ENCODE assay signal across 17 cellular contexts in genomic region chr2:112916145-112916571, GRCh38. TPM values are rescaled to one million over a fixed set of nuclear protein-coding genes. Genes with fewer than 3 reads are reported as not detected.
DNase-seq lines count a peak whose midpoint lies in the region; ATAC-seq, FAIRE-seq and TF ChIP-seq lines count a peak whose summit lies in the region.
"Had no signal": no experiment of that assay in that cellular context is flagged by ENCODE, and none has a peak within 500 bp of the region (broad histone marks: within the 10 kb centered on the region; RNA-seq: fewer than 3 reads in every experiment).

No MANE protein-coding gene starts in this region.

- no peak for TF ChIP-seq POLR2A in GM12878 (IDR thresholded peaks at IDR 0.05; ENCODE audit: low read depth, low read length)

- no peak overlapping the region for H3K27ac ChIP-seq in GM12878 (ENCODE audit: control insufficient read depth, insufficient read depth)
- H3K27ac ChIP-seq: KMS-11, neural progenitor cell had no signal

- no peaks in the 10 kb centered on the region for H3K79me2 ChIP-seq in GM12878 (ENCODE audit: control insufficient read depth, insufficient read depth, low read length)

- H3K9me3 Mint-ChIP-seq in T-cell, result peaks cover 0 to 3% (median 2%) of the 10 kb centered on the region in 3 donors
- H3K9me3 Mint-ChIP-seq in stimulated activated naive CD8-positive, alpha-beta T cell treated with anti-CD3 and anti-CD28 coated beads, Interleukin-15, Interleukin-2, amounts not matched to agents 100 ng/mL and 50 ng/mL, for 24 hours, result no peaks in the 10 kb centered on the region
- H3K9me3 Mint-ChIP-seq: neural progenitor cell had no signal

- no peaks in the 10 kb centered on the region for H3K27me3 Mint-ChIP-seq in T-cell
- no peaks in the 10 kb centered on the region for H3K27me3 Mint-ChIP-seq in stimulated activated naive CD8-positive, alpha-beta T cell treated with anti-CD3 and anti-CD28 coated beads, Interleukin-15, Interleukin-2, amounts not matched to agents 100 ng/mL and 50 ng/mL, for 24 hours

- peak overlapping the region; percentile 2; the same call in 1 of the 2 replicates for H2AFZ ChIP-seq in GM12878 (ENCODE audit: control insufficient read depth, low read depth, low read length)
- H2AFZ ChIP-seq: neural progenitor cell had no signal

- peak overlapping the region; percentile 57; the same call in 1 of the 2 replicates for H3K4me2 ChIP-seq in GM12878 (ENCODE audit: control insufficient read depth, insufficient read depth)
- H3K4me2 ChIP-seq: KMS-11, neural progenitor cell had no signal

- 0% methylated on average over 3 of the region's 3 CpGs for WGBS in GM12878 (ENCODE audit: insufficient coverage, insufficient replicate concordance, low lambda C conversion rate, missing lambda C conversion rate)

- H4K20me1 ChIP-seq in GM12878 (ENCODE audit: control insufficient read depth, insufficient read depth), result no peaks in the 10 kb centered on the region

- H3K9ac ChIP-seq in GM12878 (ENCODE audit: control insufficient read depth, insufficient read depth, low read length), result no peak overlapping the region; the same call in 1 of the 2 replicates
- H3K9ac ChIP-seq: KMS-11, neural progenitor cell had no signal

- intact Hi-C loops in GM12878 (cut with micrococcal nuclease; ENCODE audit: unreplicated experiment), result no loop called here

- TF ChIP-seq EP300 in GM12878 (IDR thresholded peaks at IDR 0.05; ENCODE audit: borderline replicate concordance in 1 of 2, control insufficient read depth in 1 of 2, low read depth in 2 of 2, low read length in 2 of 2), result no peak

- H3K9me3 ChIP-seq in GM12878 (replicated peaks; ENCODE audit: control insufficient read depth, insufficient read depth, low read length), result no peaks in the 10 kb centered on the region; the same call in 2 of the 3 replicates

- H3K4me1 Mint-ChIP-seq in T-cell, result peaks cover 6 to 16% (median 7%) of the 10 kb centered on the region in 3 donors
- peaks cover 38% of the 10 kb centered on the region for H3K4me1 Mint-ChIP-seq in stimulated activated naive CD8-positive, alpha-beta T cell treated with anti-CD3 and anti-CD28 coated beads, Interleukin-15, Interleukin-2, amounts not matched to agents 100 ng/mL and 50 ng/mL, for 24 hours (ENCODE audit: low read depth)
- H3K4me1 Mint-ChIP-seq: neural progenitor cell had no signal

- no peak for TF ChIP-seq RAD21 in GM12878 (IDR thresholded peaks at IDR 0.05; ENCODE audit: insufficient read depth, low read depth, low read length)

- H3K27me3 ChIP-seq in GM12878 (replicated peaks in 1 of 2; ENCODE audit: control insufficient read depth in 2 of 2, insufficient read depth in 2 of 2, low read length in 1 of 2), result no peaks in the 10 kb centered on the region; a peak in 1 of 4 replicates
- H3K27me3 ChIP-seq: neural progenitor cell had no signal

- BruUV-seq in GM12878 (replicated peaks; lab: Mats Ljungman, UMichigan), result no TSS peak

- POLR2A ChIA-PET in T-cell (lab: Charles Lee) (no interaction called here), GM12878 (lab: Charles Lee) (no interaction called here)

- ATAC-seq in T-cell (replicated peaks in 1 of 4), result peak in 2 of 4 experiments; percentile 42 to 56
- peak; percentile 42 for ATAC-seq in GM12878
- ATAC-seq in HG03025 (IDR thresholded peaks at IDR 0.05; ENCODE audit: low FRiP score, unreplicated experiment), result no peak
- no peak for ATAC-seq in GM18519 (IDR thresholded peaks at IDR 0.05; ENCODE audit: low FRiP score, unreplicated experiment)
- no peak for ATAC-seq in GM21737 (IDR thresholded peaks at IDR 0.05; ENCODE audit: unreplicated experiment)

- FAIRE-seq in GM12878 (lab: Jason Lieb, UNC), result no peak

- TF ChIP-seq CTCF in GM12878 (IDR thresholded peaks at IDR 0.05 in 2 of 3, conservative IDR thresholded peaks at IDR 0.05 in 1 of 3; ENCODE audit: control insufficient read depth in 2 of 3, extremely low read depth in 1 of 3, insufficient read depth in 1 of 3, low read depth in 3 of 3, low read length in 3 of 3), result no peak

- CTCF ChIA-PET in T-cell (lab: Charles Lee) (no interaction called here), GM12878 (lab: Yijun Ruan, JAX) (interaction anchor here (1.5 to 1.7 kb wide), 3 partner anchors 24 to 31 kb away, joined by 7 to 8 read pairs (median 8); no protein-coding TSS in a partner anchor)

- no peaks in the 10 kb centered on the region for H3K36me3 Mint-ChIP-seq in T-cell
- H3K36me3 Mint-ChIP-seq in stimulated activated naive CD8-positive, alpha-beta T cell treated with anti-CD3 and anti-CD28 coated beads, Interleukin-15, Interleukin-2, amounts not matched to agents 100 ng/mL and 50 ng/mL, for 24 hours (ENCODE audit: low read depth), result no peaks in the 10 kb centered on the region
- H3K36me3 Mint-ChIP-seq: neural progenitor cell had no signal

- no peak overlapping the region for H3K4me3 ChIP-seq in GM12878
- H3K4me3 ChIP-seq: neural progenitor cell had no signal

- peak; percentile 53 for DNase-seq in stimulated activated CD4-positive, alpha-beta T cell treated with anti-CD3 and anti-CD28 coated beads, Interleukin-15, amount 100 ng/mL, for 24 hours
- no peak for DNase-seq in stimulated activated CD4-positive, alpha-beta T cell treated with anti-CD3 and anti-CD28 coated beads, Interleukin-12 subunit alpha, Interleukin-12 subunit beta, amount 100 ng/mL, for 4 hours
- DNase-seq in T-cell, result no peak
- no peak for DNase-seq in GM12878 (ENCODE audit: low read depth, low spot score)
- DNase-seq: amniotic stem cell, DMS79 treated with DMSO at 0.1 percent for 48 hours, HCEC 1CT, NCI-H2029 treated with DMSO at 0.1 percent for 48 hours, retina, RPMI8226 had no signal

- in situ Hi-C loops in GM12878 (cut with MboI), result no loop called here

- no peaks in the 10 kb centered on the region for H3K36me3 ChIP-seq in GM12878 (ENCODE audit: control insufficient read depth in 2 of 2, insufficient read depth in 2 of 2, low read length in 1 of 2)
- H3K36me3 ChIP-seq: neural progenitor cell had no signal

- SMC1A ChIA-PET in GM12878 (lab: Charles Lee; ENCODE audit: uncharacterized antibody, unreplicated experiment), result interaction anchor here (0.8 to 3.5 kb wide), 4 partner anchors 13 to 36 kb away, joined by 3 to 17 read pairs (median 4); no protein-coding TSS in a partner anchor

- H3K4me1 ChIP-seq in GM12878 (ENCODE audit: control insufficient read depth, insufficient read depth, low read length), result peaks cover 10% of the 10 kb centered on the region
- H3K4me1 ChIP-seq: neural progenitor cell had no signal

- no peak overlapping the region for H3K4me3 Mint-ChIP-seq in T-cell
- no peak overlapping the region for H3K4me3 Mint-ChIP-seq in stimulated activated naive CD8-positive, alpha-beta T cell treated with anti-CD3 and anti-CD28 coated beads, Interleukin-15, Interleukin-2, amounts not matched to agents 100 ng/mL and 50 ng/mL, for 24 hours
- H3K4me3 Mint-ChIP-seq: neural progenitor cell had no signal

- peak overlapping the region; percentile 29 to 62 for H3K27ac Mint-ChIP-seq in T-cell
- peak overlapping the region; percentile 87 for H3K27ac Mint-ChIP-seq in stimulated activated naive CD8-positive, alpha-beta T cell treated with anti-CD3 and anti-CD28 coated beads, Interleukin-15, Interleukin-2, amounts not matched to agents 100 ng/mL and 50 ng/mL, for 24 hours
- H3K27ac Mint-ChIP-seq: neural progenitor cell had no signal

- RAD21 ChIA-PET in GM12878 (lab: Charles Lee; ENCODE audit: unreplicated experiment), result interaction anchor here (0.9 to 2.3 kb wide), 2 partner anchors 26 to 190 kb away, joined by 4 to 9 read pairs; no protein-coding TSS in a partner anchor

TF ChIP-seq in GM12878, 131 proteins besides CTCF, POLR2A, EP300 and RAD21 (continues in another document):
- no peak for TF ChIP-seq NR2F1 (conservative IDR thresholded peaks at IDR 0.05)
- peak; percentile 16; the same call in 1 of the 2 replicates for TF ChIP-seq RUNX3 (IDR thresholded peaks at IDR 0.05; ENCODE audit: low read length)
- TF ChIP-seq SIN3A (IDR thresholded peaks at IDR 0.05; ENCODE audit: low read depth, low read length), result no peak

RNA-seq across cellular contexts. Expression of gene IL37, which starts 5.2 kb away (rescaled TPM):
- total RNA-seq in T-cell (not detected), GM12878 (2014; rRNA removed) (not detected in 2 replicates), GM12878 (2014; rRNA removed; fragmentation: Illumina TruSeq; extraction: Trizol) (not detected in 2 replicates), GM12878 (2021) (not detected in 2 replicates)
- total RNA-seq in GM12878 (2013; cell fraction: nucleolus; rRNA removed), result 1.3 TPM in 1 of 2 replicates, not detected in the other
- not detected for polyA plus RNA-seq in GM12878 (2011; ENCODE audit: low read depth)
- polyA plus RNA-seq in GM12878 (2011; rRNA removed) (not detected in 2 replicates), GM12878 (2014; fragmentation: Illumina TruSeq; extraction: Trizol) (0.41 TPM in 1 of 2 replicates, not detected in the other), GM12878 (2014; fragmentation: Nextera tagmentation; extraction: Ambion mirVana) (not detected), GM12878 (2014; rRNA removed) (0.54 TPM in 1 of 2 replicates, not detected in the other), GM12878 (2016; fragmentation: Nextera tagmentation; extraction: Ambion mirVana) (not detected)
- not detected in 2 replicates for polyA plus RNA-seq in GM12878 (2011; cell fraction: cytosol; rRNA removed)
- 0.26 and 0.60 TPM in 2 replicates for polyA plus RNA-seq in GM12878 (2011; cell fraction: nucleus; rRNA removed)
- polyA plus RNA-seq in GM12878 (2012), result 0.17 TPM in 1 of 2 replicates, not detected in the other
- not detected in 2 replicates for polyA minus RNA-seq in GM12878 (2011; rRNA and poly(A)+ RNA removed)
- polyA minus RNA-seq in GM12878 (2011; cell fraction: cytosol; rRNA and poly(A)+ RNA removed), result not detected in 2 replicates
- polyA minus RNA-seq in GM12878 (2011; cell fraction: nucleus; rRNA and poly(A)+ RNA removed), result not detected in 2 replicates
- total RNA-seq: NCI-H460 had no signal
